ENCODE assay signal across 8 cellular contexts in genomic region chr17:67800495-67800928, GRCh38.
DNase-seq lines count a peak whose midpoint lies in the region; ATAC-seq and TF ChIP-seq lines count a peak whose summit lies in the region.

No MANE protein-coding gene starts in this region.

- no peak overlapping the region for H3K4me3 Mint-ChIP-seq in central memory CD8-positive, alpha-beta T cell

- no peaks in the 10 kb centered on the region for H3K4me1 Mint-ChIP-seq in central memory CD8-positive, alpha-beta T cell

- peak; percentile 14 for DNase-seq in NCI-H2081 treated with DMSO at 0.1 percent for 48 hours (lab: John Stamatoyannopoulos, UW)
- peak; percentile 84 for DNase-seq in UCSD-AML1 (lab: John Stamatoyannopoulos, UW; ENCODE audit: unreplicated experiment)
- peak in 1 of 2 donors; percentile 20 for DNase-seq in central memory CD8-positive, alpha-beta T cell (ENCODE audit: low spot score in 2 of 2)
- peak; percentile 55 for DNase-seq in kidney glomerular epithelial cell (lab: John Stamatoyannopoulos, UW)
- peak; percentile 47 to 52 for DNase-seq in stimulated activated CD4-positive, alpha-beta T cell treated with anti-CD3 and anti-CD28 coated beads, Interleukin-2, amount 100 ng/mL, for 48 hours

- ATAC-seq in HG02763 (IDR thresholded peaks at IDR 0.05; ENCODE audit: unreplicated experiment) = peak; percentile 74
- peak; percentile 52 for ATAC-seq in central memory CD8-positive, alpha-beta T cell (replicated peaks; ENCODE audit: extremely low read depth, poor library complexity, severe bottlenecking)
- ATAC-seq in GM21360 (IDR thresholded peaks at IDR 0.05; ENCODE audit: unreplicated experiment) = no peak

- no peaks in the 10 kb centered on the region for H3K36me3 Mint-ChIP-seq in central memory CD8-positive, alpha-beta T cell (ENCODE audit: insufficient read depth)

- no peak overlapping the region for H3K4me3 ChIP-seq in GM12875 (ENCODE audit: low read depth, low read length)

- H3K27me3 Mint-ChIP-seq in central memory CD8-positive, alpha-beta T cell = no peaks in the 10 kb centered on the region

- H3K9me3 Mint-ChIP-seq in central memory CD8-positive, alpha-beta T cell = no peaks in the 10 kb centered on the region

- peak; percentile 80 for TF ChIP-seq CTCF in GM12875 (IDR thresholded peaks at IDR 0.05; ENCODE audit: borderline replicate concordance, insufficient read depth, low read depth, low read length)

- no peak overlapping the region for H3K27ac Mint-ChIP-seq in central memory CD8-positive, alpha-beta T cell (ENCODE audit: low read depth)
